Comparison of ENCODE assay signal across 16 cellular contexts in genomic region chr4:34105311-34105710, GRCh38.
A peak's percentile ranks its signal among the peaks of the same experiment; 100 is the strongest.
DNase-seq lines count a peak whose midpoint lies in the region; ATAC-seq and TF ChIP-seq lines count a peak whose summit lies in the region.
"Had no signal": no experiment of that assay in that cellular context is flagged by ENCODE, and none has a peak within 500 bp of the region (broad histone marks: within the 10 kb centered on the region; RNA-seq: fewer than 3 reads in every experiment).

No MANE protein-coding gene starts in this region.

- H3K36me3 ChIP-seq in adipocyte (ENCODE audit: control insufficient read depth, insufficient read depth, low read length, severe bottlenecking) (no peaks in the 10 kb centered on the region), fibroblast of lung (ENCODE audit: control insufficient read depth, insufficient read depth, low read length) (no peaks in the 10 kb centered on the region)

- H3K27me3 ChIP-seq in adipocyte (replicated peaks; ENCODE audit: control insufficient read depth, insufficient read depth, low read length) (no peaks in the 10 kb centered on the region), fibroblast of lung (ENCODE audit: control insufficient read depth, insufficient read depth, low read length) (no peaks in the 10 kb centered on the region)

- TF ChIP-seq CTCF in fibroblast of lung (conservative IDR thresholded peaks at IDR 0.05 in 1 of 2, IDR thresholded peaks at IDR 0.05 in 1 of 2; ENCODE audit: low read depth in 1 of 2, low read length in 2 of 2) (no peak), omental fat pad (IDR thresholded peaks at IDR 0.05) (no peak)

- H3K4me1 ChIP-seq in adipocyte (ENCODE audit: control insufficient read depth, insufficient read depth, low read length) (peaks cover 21% of the 10 kb centered on the region), fibroblast of lung (ENCODE audit: control insufficient read depth, extremely low read depth, insufficient read depth, low read length) (no peaks in the 10 kb centered on the region)
- H3K4me1 ChIP-seq: Caco-2 had no signal

- H3K79me2 ChIP-seq in fibroblast of lung (ENCODE audit: control insufficient read depth, insufficient read depth, low read length), result no peaks in the 10 kb centered on the region

- DNase-seq in HCEC 1CT (peak; percentile 9), adipocyte (ENCODE audit: low read depth) (peak; percentile 2), fibroblast of lung (ENCODE audit: low read depth in 2 of 2) (peak; percentile 0 to 10), omental fat pad (ENCODE audit: low spot score) (no peak), NCI-H2107 (lab: John Stamatoyannopoulos, UW) (no peak), NCI-H187 (lab: John Stamatoyannopoulos, UW) (no peak)
- DNase-seq in NK-92 treated with Interleukin-12 subunit alpha and Interleukin-12 subunit beta, amount 100 ng/mL, for 24 hours (lab: John Stamatoyannopoulos, UW), result no peak
- DNase-seq: Caco-2; CD4-positive, CD25-positive, alpha-beta regulatory T cell; EL; H7; Kasumi-1; NCI-H1417; NCI-H2029 treated with DMSO at 0.1 percent for 48 hours; NCI-H524 had no signal

- H3K9me3 ChIP-seq in adipocyte (ENCODE audit: control insufficient read depth, low read length) (no peaks in the 10 kb centered on the region), fibroblast of lung (ENCODE audit: control insufficient read depth, insufficient read depth, low read depth, low read length) (no peaks in the 10 kb centered on the region)
- H3K9me3 ChIP-seq: Caco-2 had no signal

- H3K9ac ChIP-seq in adipocyte (ENCODE audit: low read length) (no peak overlapping the region), fibroblast of lung (ENCODE audit: insufficient read depth, low read length) (no peak overlapping the region)

- H3K4me3 ChIP-seq in adipocyte (ENCODE audit: low read length) (no peak overlapping the region), fibroblast of lung (replicated peaks in 1 of 4; ENCODE audit: control extremely low read depth in 1 of 4, insufficient read depth in 1 of 4, low read depth in 3 of 4, low read length in 4 of 4) (no peak overlapping the region)

- no peak overlapping the region for H3K27ac ChIP-seq in fibroblast of lung (ENCODE audit: insufficient read depth, low read length)

- H2AFZ ChIP-seq in fibroblast of lung (ENCODE audit: low read length), result no peak overlapping the region

- no peak overlapping the region for H3K4me2 ChIP-seq in fibroblast of lung (ENCODE audit: extremely low read depth, insufficient read depth, low read length)

- ATAC-seq in omental fat pad (ENCODE audit: low FRiP score) (peak; percentile 51), HG02852 (IDR thresholded peaks at IDR 0.05; ENCODE audit: unreplicated experiment) (no peak)

- no peaks in the 10 kb centered on the region for H4K20me1 ChIP-seq in fibroblast of lung (ENCODE audit: control insufficient read depth, extremely low read depth, insufficient read depth, low read length)

Comparison
In these comparisons a context has a peak if more than half of its experiments do, and no peak if none do; other contexts are left out.
1. DNase-seq: peak in HCEC 1CT (single experiment), adipocyte (single experiment) and fibroblast of lung (2 of 2); none in omental fat pad (single experiment), NK-92 treated with Interleukin-12 subunit alpha and Interleukin-12 subunit beta, amount 100 ng/mL, for 24 hours (single experiment), NCI-H2107 (single experiment) and NCI-H187 (0 of 2).